Comparison of ENCODE assay signal across 14 cellular contexts in the genomic region with DNA sequence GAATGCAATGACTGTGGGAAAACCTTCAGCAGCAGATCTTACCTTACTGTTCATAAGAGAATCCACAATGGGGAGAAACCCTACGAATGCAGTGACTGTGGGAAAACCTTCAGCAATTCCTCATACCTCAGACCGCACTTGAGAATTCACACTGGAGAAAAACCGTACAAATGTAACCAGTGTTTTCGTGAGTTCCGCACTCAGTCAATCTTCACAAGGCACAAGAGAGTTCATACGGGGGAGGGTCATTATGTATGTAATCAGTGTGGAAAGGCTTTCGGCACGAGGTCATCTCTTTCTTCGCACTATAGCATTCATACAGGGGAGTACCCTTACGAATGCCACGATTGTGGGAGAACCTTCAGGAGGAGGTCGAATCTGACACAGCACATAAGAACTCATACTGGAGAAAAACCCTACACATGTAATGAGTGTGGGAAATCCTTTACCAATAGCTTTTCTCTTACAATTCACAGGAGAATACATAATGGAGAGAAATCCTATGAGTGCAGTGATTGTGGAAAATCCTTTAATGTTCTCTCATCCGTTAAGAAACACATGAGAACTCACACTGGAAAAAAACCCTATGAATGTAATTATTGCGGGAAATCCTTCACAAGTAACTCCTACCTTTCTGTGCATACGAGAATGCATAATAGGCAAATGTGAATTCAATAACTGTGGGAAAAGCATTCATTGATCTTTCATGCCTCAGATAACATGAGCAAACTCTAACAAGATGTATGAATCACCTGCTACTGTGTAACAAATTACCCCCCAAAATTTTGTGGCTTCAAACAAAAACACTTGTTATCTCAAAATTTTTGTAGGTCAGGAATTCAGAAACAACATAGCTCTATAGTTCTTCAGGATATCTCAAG. TPM values are rescaled to one million over a fixed set of nuclear protein-coding genes. Genes with fewer than 3 reads are reported as not detected.
DNase-seq lines count a peak whose midpoint lies in the region; ATAC-seq, FAIRE-seq and TF ChIP-seq lines count a peak whose summit lies in the region.
"Had no signal": no experiment of that assay in that cellular context is flagged by ENCODE, and none has a peak within 500 bp of the region (broad histone marks: within the 10 kb centered on the region; RNA-seq: fewer than 3 reads in every experiment).

No MANE protein-coding gene starts in this region.

- H3K27ac ChIP-seq in IMR-90 (ENCODE audit: insufficient read depth, low read length) (no peak overlapping the region), astrocyte (ENCODE audit: low read depth, low read length) (no peak overlapping the region), liver (ENCODE audit: low read depth in 1 of 2, low read length in 2 of 2) (no peak overlapping the region)
- H3K27ac ChIP-seq: colonic mucosa had no signal

- in situ Hi-C loops in IMR-90 (cut with MboI; ENCODE audit: low sequenced_read_pairs): no loop called here

- 100% methylated on average over 2 of the region's 15 CpGs; no CpG with 5 or more reads in 1 of the 2 experiments for WGBS in IMR-90 (ENCODE audit: extremely low coverage in 2 of 2, insufficient read length in 1 of 2), 2 experiments
- WGBS in liver: 98% methylated on average over 15 of the region's 15 CpGs

- CTCF ChIA-PET in IMR-90 (lab: Yijun Ruan, JAX): interaction anchor here (0.6 kb wide), 1 partner anchor 11 kb away, joined by 5 read pairs; no protein-coding TSS in a partner anchor

- no peak overlapping the region for H2AK5ac ChIP-seq in IMR-90 (ENCODE audit: low read depth, low read length)

- no peak overlapping the region for H3K56ac ChIP-seq in IMR-90 (ENCODE audit: extremely low read depth, insufficient read depth, low read length)

- H2BK15ac ChIP-seq in IMR-90 (ENCODE audit: low read depth, low read length): no peak overlapping the region

- ATAC-seq in IMR-90 (ENCODE audit: low read depth): no peak
- ATAC-seq in HG03175 (IDR thresholded peaks at IDR 0.05; ENCODE audit: unreplicated experiment): no peak
- no peak for ATAC-seq in left colon
- ATAC-seq in left ventricle myocardium superior: no peak
- ATAC-seq: T-cell had no signal

- H4K20me1 ChIP-seq in IMR-90 (ENCODE audit: insufficient read depth, low read length) (no peaks in the 10 kb centered on the region), astrocyte (ENCODE audit: insufficient read depth, low read length) (no peaks in the 10 kb centered on the region)

- peaks cover 89% of the 10 kb centered on the region for H3K9me3 Mint-ChIP-seq in astrocyte (ENCODE audit: unreplicated experiment)

- no peak overlapping the region for H3K23ac ChIP-seq in IMR-90 (ENCODE audit: low read depth, low read length)

- no peaks in the 10 kb centered on the region for H3K9me1 ChIP-seq in IMR-90 (ENCODE audit: insufficient read depth, low read length)

- H3K4me3 Mint-ChIP-seq in astrocyte (ENCODE audit: unreplicated experiment): no peak overlapping the region
- H3K4me3 Mint-ChIP-seq: T-cell had no signal

- no peaks in the 10 kb centered on the region for H3K79me2 ChIP-seq in astrocyte (ENCODE audit: insufficient read depth, low read length)

- H3K18ac ChIP-seq in IMR-90 (ENCODE audit: low read depth, low read length): no peak overlapping the region

- no TSS peak for BruUV-seq in IMR-90 (replicated peaks; lab: Mats Ljungman, UMichigan)

- H2AFZ ChIP-seq in IMR-90 (replicated peaks; ENCODE audit: low read length, poor library complexity) (no peak overlapping the region), astrocyte (ENCODE audit: low read depth, low read length) (no peak overlapping the region)

- no peak overlapping the region for H3K9ac ChIP-seq in IMR-90 (ENCODE audit: low read depth, low read length)
- no peak overlapping the region for H3K9ac ChIP-seq in astrocyte (ENCODE audit: low read length)
- H3K9ac ChIP-seq in liver (ENCODE audit: low read depth in 1 of 2, low read length in 2 of 2): no peak overlapping the region

- intact Hi-C loops in IMR-90 (cut with micrococcal nuclease) (no loop called here), left colon (cut with DNase I, micrococcal nuclease) (loop anchor here in 1 of 2 donors (2.0 kb wide), 1 partner anchor 37 kb away; no protein-coding TSS in a partner anchor), left ventricle myocardium superior (cut with micrococcal nuclease) (no loop called here)

- peaks cover 77% of the 10 kb centered on the region for H3K36me3 Mint-ChIP-seq in astrocyte (ENCODE audit: low read depth, unreplicated experiment)

- TF ChIP-seq CTCF in IMR-90 (conservative IDR thresholded peaks at IDR 0.05; ENCODE audit: low read depth, low read length) (no peak), astrocyte (IDR thresholded peaks at IDR 0.05; ENCODE audit: insufficient read depth, low read depth, low read length) (no peak), liver (IDR thresholded peaks at IDR 0.05; ENCODE audit: low read depth, low read length, missing input control) (no peak)

- H3K4me2 ChIP-seq in IMR-90 (ENCODE audit: low read depth, low read length) (no peak overlapping the region), astrocyte (ENCODE audit: low read length) (no peak overlapping the region)

- no peak overlapping the region for H3K4ac ChIP-seq in IMR-90 (ENCODE audit: low read depth, low read length)

- TF ChIP-seq RAD21 in IMR-90 (IDR thresholded peaks at IDR 0.05; ENCODE audit: low read length) (no peak), liver (IDR thresholded peaks at IDR 0.05) (no peak)

- H3K4me3 ChIP-seq in IMR-90 (ENCODE audit: insufficient read depth, low read depth, low read length) (no peak overlapping the region), astrocyte (ENCODE audit: insufficient read depth, low read depth, low read length) (no peak overlapping the region), liver (ENCODE audit: low read depth in 1 of 3, low read length in 3 of 3) (peak overlapping the region in 2 of 3 donors; percentile 44 to 73)
- H3K4me3 ChIP-seq: colonic mucosa had no signal

- no peak for TF ChIP-seq POLR2A in IMR-90 (IDR thresholded peaks at IDR 0.05; ENCODE audit: low read depth, low read length)

- H3K4me1 ChIP-seq in IMR-90 (ENCODE audit: control insufficient read depth, insufficient read depth, low read length) (no peaks in the 10 kb centered on the region), astrocyte (ENCODE audit: insufficient read depth, low read length) (no peaks in the 10 kb centered on the region), liver (ENCODE audit: control insufficient read depth in 4 of 4, insufficient read depth in 4 of 4, low read length in 3 of 4) (no peaks in the 10 kb centered on the region)
- H3K4me1 ChIP-seq: colonic mucosa had no signal

- POLR2A ChIA-PET in IMR-90 (lab: Charles Lee; ENCODE audit: unreplicated experiment): no interaction called here

- no peaks in the 10 kb centered on the region for H3K27me3 Mint-ChIP-seq in astrocyte (ENCODE audit: low read depth, unreplicated experiment)
- H3K27me3 Mint-ChIP-seq: T-cell had no signal

- H2BK120ac ChIP-seq in IMR-90 (ENCODE audit: low read depth, low read length): no peak overlapping the region

- H3K27ac Mint-ChIP-seq in astrocyte (ENCODE audit: unreplicated experiment): no peak overlapping the region
- H3K27ac Mint-ChIP-seq: T-cell had no signal

- dilution Hi-C loops in IMR-90 (cut with HindIII; ENCODE audit: low sequenced_read_pairs, unreplicated experiment): no loop called here

- DNase-seq in DMS153 treated with DMSO at 0.1 percent for 48 hours (lab: John Stamatoyannopoulos, UW; ENCODE audit: unreplicated experiment) (peak; percentile 25), IMR-90 (peak; percentile 38), astrocyte (ENCODE audit: low read depth) (peak; percentile 37), left colon (no peak), left ventricle myocardium superior (no peak)
- no peak for DNase-seq in activated effector memory CD4-positive, alpha-beta T cell treated with anti-CD3 and anti-CD28 coated beads, Interleukin-2, amount 50 U/mL, for 16 hours
- DNase-seq: activated T-cell treated with anti-CD3 and anti-CD28 coated beads for 4 hours, colonic mucosa, NCI-H446 treated with DMSO at 0.1 percent for 48 hours, T-cell had no signal

- H4K91ac ChIP-seq in IMR-90 (ENCODE audit: insufficient read depth, low read depth, low read length): no peak overlapping the region

- no peak overlapping the region for H2BK20ac ChIP-seq in IMR-90 (ENCODE audit: low read depth, low read length)

- H4K5ac ChIP-seq in IMR-90 (ENCODE audit: low read depth, low read length): no peak overlapping the region

- H3K14ac ChIP-seq in IMR-90 (replicated peaks; ENCODE audit: low read depth, low read length): no peak overlapping the region

- H3K79me1 ChIP-seq in IMR-90 (ENCODE audit: low read depth in 1 of 2, low read length in 2 of 2): no peaks in the 10 kb centered on the region; a peak in 2 of 4 replicates

- H3K36me3 ChIP-seq in IMR-90 (ENCODE audit: control insufficient read depth, insufficient read depth, low read length): peaks cover 69% of the 10 kb centered on the region
- H3K36me3 ChIP-seq in astrocyte (ENCODE audit: insufficient read depth, low read length): peaks cover 63% of the 10 kb centered on the region
- H3K36me3 ChIP-seq in liver (ENCODE audit: control insufficient read depth in 4 of 4, insufficient read depth in 3 of 4, low read depth in 1 of 4, low read length in 3 of 4): peaks cover 37 to 63% (median 61%) of the 10 kb centered on the region in 4 donors

- no peaks in the 10 kb centered on the region for H3K4me1 Mint-ChIP-seq in astrocyte (ENCODE audit: low read depth, unreplicated experiment)

- no peak for FAIRE-seq in astrocyte (lab: Jason Lieb, UNC)

- H3K9me3 ChIP-seq in IMR-90 (ENCODE audit: control insufficient read depth, insufficient read depth, low read length) (peaks cover 89% of the 10 kb centered on the region), astrocyte (ENCODE audit: insufficient read depth, low read depth, low read length) (peaks cover 71% of the 10 kb centered on the region), liver (ENCODE audit: control insufficient read depth in 4 of 4, low read length in 3 of 4) (peaks cover 59 to 97% (median 65%) of the 10 kb centered on the region in 4 donors)

- no peak overlapping the region for H4K8ac ChIP-seq in IMR-90 (ENCODE audit: low read depth in 2 of 2, low read length in 2 of 2)

- no peaks in the 10 kb centered on the region for H3K27me3 ChIP-seq in IMR-90 (ENCODE audit: control insufficient read depth, insufficient read depth, low read length)
- no peaks in the 10 kb centered on the region for H3K27me3 ChIP-seq in astrocyte (ENCODE audit: insufficient read depth, low read length)
- H3K27me3 ChIP-seq in liver (ENCODE audit: control insufficient read depth in 4 of 4, insufficient read depth in 4 of 4, low read length in 3 of 4): no peaks in the 10 kb centered on the region
- H3K27me3 ChIP-seq: colonic mucosa had no signal

- H2AK9ac ChIP-seq in IMR-90 (replicated peaks; ENCODE audit: low read depth, low read length, poor library complexity): no peak overlapping the region

- H2BK5ac ChIP-seq in IMR-90 (ENCODE audit: low read depth, low read length, poor library complexity, severe bottlenecking): no peak overlapping the region

RNA-seq across cellular contexts. Expression of a gene that starts 13.8 kb away (rescaled TPM):
- total RNA-seq in IMR-90 (2012; rRNA removed) (16.9 and 21.1 TPM in 2 replicates), astrocyte (9.0 and 9.6 TPM in 2 replicates), liver (1 to 10 TPM; 5.4 to 6.0 TPM), left colon (1 to 10 TPM; 7.8 to 9.6 TPM), left ventricle myocardium superior (3.2 TPM)
- polyA plus RNA-seq in IMR-90 (2012; rRNA removed) (3.4 and 3.7 TPM in 2 replicates), liver (1 to 10 TPM; 1.4 to 2.2 TPM)
- polyA plus RNA-seq in IMR-90 (2012; cell fraction: cytosol; rRNA removed): 0.95 and 2.3 TPM in 2 replicates
- polyA plus RNA-seq in IMR-90 (2012; cell fraction: nucleus; rRNA removed; ENCODE audit: low replicate concordance): 2.9 and 7.5 TPM in 2 replicates

RNA-seq across cellular contexts. Expression of a gene that starts 24.8 kb away (rescaled TPM):
- total RNA-seq in IMR-90 (2012; rRNA removed) (not detected in 2 replicates), astrocyte (not detected in 2 replicates), liver (not detected), left colon (not detected), left ventricle myocardium superior (not detected)
- polyA plus RNA-seq in IMR-90 (2012; rRNA removed) (not detected in 2 replicates), liver (not detected)
- not detected in 2 replicates for polyA plus RNA-seq in IMR-90 (2012; cell fraction: cytosol; rRNA removed)
- polyA plus RNA-seq in IMR-90 (2012; cell fraction: nucleus; rRNA removed; ENCODE audit: low replicate concordance): not detected in 2 replicates
- total RNA-seq: colonic mucosa, omental fat pad, T-cell, temporal lobe had no signal

RNA-seq across cellular contexts. Expression of a gene that starts 34.2 kb away (rescaled TPM):
- total RNA-seq in IMR-90 (2012; rRNA removed): not detected in 2 replicates
- polyA plus RNA-seq in IMR-90 (2012; rRNA removed): not detected in 2 replicates
- not detected in 2 replicates for polyA plus RNA-seq in IMR-90 (2012; cell fraction: cytosol; rRNA removed)
- not detected in 2 replicates for polyA plus RNA-seq in IMR-90 (2012; cell fraction: nucleus; rRNA removed; ENCODE audit: low replicate concordance)
- 0.57 TPM in 1 of 2 replicates, not detected in the other for total RNA-seq in astrocyte
- not detected for total RNA-seq in liver
- not detected for polyA plus RNA-seq in liver
- total RNA-seq in left colon: not detected
- total RNA-seq in left ventricle myocardium superior: not detected
- total RNA-seq: colonic mucosa, omental fat pad, T-cell, temporal lobe had no signal

RNA-seq across cellular contexts. Expression of a gene that starts 43.3 kb away (rescaled TPM):
- total RNA-seq in IMR-90 (2012; rRNA removed) (not detected in 2 replicates), astrocyte (not detected in 2 replicates), liver (not detected), left colon (not detected), left ventricle myocardium superior (not detected)
- polyA plus RNA-seq in IMR-90 (2012; rRNA removed) (not detected in 2 replicates), liver (not detected)
- not detected in 2 replicates for polyA plus RNA-seq in IMR-90 (2012; cell fraction: cytosol; rRNA removed)
- polyA plus RNA-seq in IMR-90 (2012; cell fraction: nucleus; rRNA removed; ENCODE audit: low replicate concordance): not detected in 2 replicates
- total RNA-seq: colonic mucosa, omental fat pad, T-cell, temporal lobe had no signal

RNA-seq across cellular contexts. Expression of a gene that starts 52.9 kb away (rescaled TPM):
- total RNA-seq in IMR-90 (2012; rRNA removed): not detected in 2 replicates
- not detected in 2 replicates for polyA plus RNA-seq in IMR-90 (2012; rRNA removed)
- not detected in 2 replicates for polyA plus RNA-seq in IMR-90 (2012; cell fraction: cytosol; rRNA removed)
- polyA plus RNA-seq in IMR-90 (2012; cell fraction: nucleus; rRNA removed; ENCODE audit: low replicate concordance): not detected in 2 replicates
- total RNA-seq in astrocyte: not detected in 2 replicates
- not detected for total RNA-seq in liver
- polyA plus RNA-seq in liver: not detected
- total RNA-seq in left colon: not detected
- not detected for total RNA-seq in left ventricle myocardium superior
- total RNA-seq: colonic mucosa, omental fat pad, T-cell, temporal lobe had no signal

Comparison
In these comparisons a context has a peak if more than half of its experiments do, and no peak if none do; other contexts are left out.
1. DNase-seq: peak in DMS153 treated with DMSO at 0.1 percent for 48 hours (single experiment), IMR-90 (single experiment) and astrocyte (single experiment); none in activated effector memory CD4-positive, alpha-beta T cell treated with anti-CD3 and anti-CD28 coated beads, Interleukin-2, amount 50 U/mL, for 16 hours (single experiment), left colon (0 of 2) and left ventricle myocardium superior (single experiment).
2. H3K4me3 ChIP-seq: peak in liver (2 of 3); none in IMR-90 (single experiment) and astrocyte (single experiment).